In genomic region chr2:150425121-150425559, GRCh38 we compare ENCODE assay signal across 10 cellular contexts.
DNase-seq lines count a peak whose midpoint lies in the region; FAIRE-seq and TF ChIP-seq lines count a peak whose summit lies in the region.
"Had no signal": no experiment of that assay in that cellular context is flagged by ENCODE, and none has a peak within 500 bp of the region (broad histone marks: within the 10 kb centered on the region; RNA-seq: fewer than 3 reads in every experiment).

No MANE protein-coding gene starts in this region.

- H3K9me3 Mint-ChIP-seq in astrocyte (ENCODE audit: unreplicated experiment): no peaks in the 10 kb centered on the region
- H3K9me3 Mint-ChIP-seq in mesothelial cell of epicardium: no peaks in the 10 kb centered on the region
- H3K9me3 Mint-ChIP-seq in T-helper 2 cell treated with Interferon-gamma antibody and Interleukin-4, amounts not matched to agents 5 μg/mL and 100 μg/mL, for 36 hours: no peaks in the 10 kb centered on the region
- H3K9me3 Mint-ChIP-seq in activated naive CD4-positive, alpha-beta T cell treated with anti-CD3 and anti-CD28 coated beads, Interleukin-2, amount 10 ng/mL, durations not matched to agents 7 days and 5 days: no peaks in the 10 kb centered on the region
- H3K9me3 Mint-ChIP-seq: stimulated activated naive CD8-positive, alpha-beta T cell treated with anti-CD3 and anti-CD28 coated beads, Interleukin-15, amount 100 ng/mL, for 72 hours had no signal

- peak overlapping the region; percentile 79 for H2AFZ ChIP-seq in astrocyte (ENCODE audit: low read depth, low read length)

- H3K4me1 ChIP-seq in astrocyte (ENCODE audit: insufficient read depth, low read length): no peaks in the 10 kb centered on the region

- H3K27ac Mint-ChIP-seq in astrocyte (ENCODE audit: unreplicated experiment): no peak overlapping the region
- H3K27ac Mint-ChIP-seq in mesothelial cell of epicardium: peak overlapping the region; percentile 6
- no peak overlapping the region for H3K27ac Mint-ChIP-seq in T-helper 2 cell treated with Interferon-gamma antibody and Interleukin-4, amounts not matched to agents 5 μg/mL and 100 μg/mL, for 36 hours
- H3K27ac Mint-ChIP-seq in activated naive CD4-positive, alpha-beta T cell treated with anti-CD3 and anti-CD28 coated beads, Interleukin-2, amount 10 ng/mL, durations not matched to agents 7 days and 5 days: no peak overlapping the region
- H3K27ac Mint-ChIP-seq: stimulated activated naive CD8-positive, alpha-beta T cell treated with anti-CD3 and anti-CD28 coated beads, Interleukin-15, amount 100 ng/mL, for 72 hours had no signal

- FAIRE-seq in astrocyte (lab: Jason Lieb, UNC): no peak

- H3K9ac ChIP-seq in astrocyte (ENCODE audit: low read length): peak overlapping the region; percentile 76

- no peaks in the 10 kb centered on the region for H3K79me2 ChIP-seq in astrocyte (ENCODE audit: insufficient read depth, low read length)

- no peaks in the 10 kb centered on the region for H3K4me1 Mint-ChIP-seq in astrocyte (ENCODE audit: low read depth, unreplicated experiment)
- H3K4me1 Mint-ChIP-seq in mesothelial cell of epicardium: peaks cover 45% of the 10 kb centered on the region
- no peaks in the 10 kb centered on the region for H3K4me1 Mint-ChIP-seq in T-helper 2 cell treated with Interferon-gamma antibody and Interleukin-4, amounts not matched to agents 5 μg/mL and 100 μg/mL, for 36 hours (ENCODE audit: low read depth)
- no peaks in the 10 kb centered on the region for H3K4me1 Mint-ChIP-seq in activated naive CD4-positive, alpha-beta T cell treated with anti-CD3 and anti-CD28 coated beads, Interleukin-2, amount 10 ng/mL, durations not matched to agents 7 days and 5 days
- H3K4me1 Mint-ChIP-seq: stimulated activated naive CD8-positive, alpha-beta T cell treated with anti-CD3 and anti-CD28 coated beads, Interleukin-15, amount 100 ng/mL, for 72 hours had no signal

- no peaks in the 10 kb centered on the region for H3K36me3 ChIP-seq in astrocyte (ENCODE audit: insufficient read depth, low read length)

- H4K20me1 ChIP-seq in astrocyte (ENCODE audit: insufficient read depth, low read length): no peaks in the 10 kb centered on the region

- DNase-seq in ELF-1 (ENCODE audit: low read depth, low spot score): peak; percentile 80
- DNase-seq in astrocyte (ENCODE audit: low read depth): peak; percentile 36
- peak; percentile 7 for DNase-seq in globus pallidus (ENCODE audit: low spot score)
- DNase-seq in mesothelial cell of epicardium (ENCODE audit: low spot score in 2 of 2, unreplicated experiment in 2 of 2): no peak
- no peak for DNase-seq in NCI-H2196 (lab: John Stamatoyannopoulos, UW; ENCODE audit: unreplicated experiment)
- DNase-seq in T-helper 2 cell treated with Interferon-gamma antibody and Interleukin-4, amounts not matched to agents 5 μg/mL and 100 μg/mL, for 36 hours (ENCODE audit: low spot score): no peak
- DNase-seq in OCI-M1 (lab: John Stamatoyannopoulos, UW): no peak
- no peak for DNase-seq in activated naive CD4-positive, alpha-beta T cell treated with anti-CD3 and anti-CD28 coated beads, Interleukin-2, amount 10 ng/mL, durations not matched to agents 7 days and 5 days
- DNase-seq: effector CD8-positive, alpha-beta T cell; stimulated activated naive CD8-positive, alpha-beta T cell treated with anti-CD3 and anti-CD28 coated beads, Interleukin-15, amount 100 ng/mL, for 72 hours had no signal

- H3K4me3 Mint-ChIP-seq in astrocyte (ENCODE audit: unreplicated experiment) (no peak overlapping the region), mesothelial cell of epicardium (no peak overlapping the region)
- no peak overlapping the region for H3K4me3 Mint-ChIP-seq in T-helper 2 cell treated with Interferon-gamma antibody and Interleukin-4, amounts not matched to agents 5 μg/mL and 100 μg/mL, for 36 hours
- no peak overlapping the region for H3K4me3 Mint-ChIP-seq in activated naive CD4-positive, alpha-beta T cell treated with anti-CD3 and anti-CD28 coated beads, Interleukin-2, amount 10 ng/mL, durations not matched to agents 7 days and 5 days
- H3K4me3 Mint-ChIP-seq: stimulated activated naive CD8-positive, alpha-beta T cell treated with anti-CD3 and anti-CD28 coated beads, Interleukin-15, amount 100 ng/mL, for 72 hours had no signal

- H3K27me3 Mint-ChIP-seq in astrocyte (ENCODE audit: low read depth, unreplicated experiment) (peaks cover 4% of the 10 kb centered on the region), mesothelial cell of epicardium (ENCODE audit: low read depth) (no peaks in the 10 kb centered on the region)
- H3K27me3 Mint-ChIP-seq in T-helper 2 cell treated with Interferon-gamma antibody and Interleukin-4, amounts not matched to agents 5 μg/mL and 100 μg/mL, for 36 hours (ENCODE audit: low read depth): no peaks in the 10 kb centered on the region
- peaks cover 4% of the 10 kb centered on the region for H3K27me3 Mint-ChIP-seq in activated naive CD4-positive, alpha-beta T cell treated with anti-CD3 and anti-CD28 coated beads, Interleukin-2, amount 10 ng/mL, durations not matched to agents 7 days and 5 days

- H3K36me3 Mint-ChIP-seq in astrocyte (ENCODE audit: low read depth, unreplicated experiment) (no peaks in the 10 kb centered on the region), mesothelial cell of epicardium (no peaks in the 10 kb centered on the region)
- no peaks in the 10 kb centered on the region for H3K36me3 Mint-ChIP-seq in T-helper 2 cell treated with Interferon-gamma antibody and Interleukin-4, amounts not matched to agents 5 μg/mL and 100 μg/mL, for 36 hours (ENCODE audit: low read depth)
- no peaks in the 10 kb centered on the region for H3K36me3 Mint-ChIP-seq in activated naive CD4-positive, alpha-beta T cell treated with anti-CD3 and anti-CD28 coated beads, Interleukin-2, amount 10 ng/mL, durations not matched to agents 7 days and 5 days

- TF ChIP-seq CTCF in astrocyte (IDR thresholded peaks at IDR 0.05; ENCODE audit: insufficient read depth, low read depth, low read length): peak; percentile 42
- no peak for TF ChIP-seq CTCF in mesothelial cell of epicardium (IDR thresholded peaks at IDR 0.05; ENCODE audit: unreplicated experiment)

- no peaks in the 10 kb centered on the region for H3K9me3 ChIP-seq in astrocyte (ENCODE audit: insufficient read depth, low read depth, low read length)

- H3K4me3 ChIP-seq in astrocyte (ENCODE audit: insufficient read depth, low read depth, low read length): peak overlapping the region; percentile 48

- H3K4me2 ChIP-seq in astrocyte (ENCODE audit: low read length): peak overlapping the region; percentile 84

- peak overlapping the region; percentile 33 for H3K27ac ChIP-seq in astrocyte (ENCODE audit: low read depth, low read length)

- CTCF ChIA-PET in activated naive CD4-positive, alpha-beta T cell treated with anti-CD3 and anti-CD28 coated beads, Interleukin-2, amount 10 ng/mL, durations not matched to agents 7 days and 5 days (lab: Charles Lee): no interaction called here

- H3K27me3 ChIP-seq in astrocyte (ENCODE audit: insufficient read depth, low read length): no peaks in the 10 kb centered on the region

Comparison
In these comparisons a context has a peak if more than half of its experiments do, and no peak if none do; other contexts are left out.
1. DNase-seq: peak in ELF-1 (single experiment), astrocyte (single experiment) and globus pallidus (single experiment); none in mesothelial cell of epicardium (0 of 2), NCI-H2196 (single experiment), T-helper 2 cell treated with Interferon-gamma antibody and Interleukin-4, amounts not matched to agents 5 μg/mL and 100 μg/mL, for 36 hours (single experiment), OCI-M1 (single experiment) and activated naive CD4-positive, alpha-beta T cell treated with anti-CD3 and anti-CD28 coated beads, Interleukin-2, amount 10 ng/mL, durations not matched to agents 7 days and 5 days (single experiment).